Comparison of ENCODE assay signal across 1 cellular context in genomic region chr4:138405439-138405838, GRCh38.
TF ChIP-seq lines count a peak whose summit lies in the region.

No MANE protein-coding gene starts in this region.

TF ChIP-seq in K562, 482 proteins besides CTCF, POLR2A, EP300 and RAD21 (continued from another document):
- no peak for TF ChIP-seq TBL1XR1 (IDR thresholded peaks at IDR 0.05; ENCODE audit: low read length in 2 of 2)
